ENCODE assay signal across 8 cellular contexts in the genomic region with DNA sequence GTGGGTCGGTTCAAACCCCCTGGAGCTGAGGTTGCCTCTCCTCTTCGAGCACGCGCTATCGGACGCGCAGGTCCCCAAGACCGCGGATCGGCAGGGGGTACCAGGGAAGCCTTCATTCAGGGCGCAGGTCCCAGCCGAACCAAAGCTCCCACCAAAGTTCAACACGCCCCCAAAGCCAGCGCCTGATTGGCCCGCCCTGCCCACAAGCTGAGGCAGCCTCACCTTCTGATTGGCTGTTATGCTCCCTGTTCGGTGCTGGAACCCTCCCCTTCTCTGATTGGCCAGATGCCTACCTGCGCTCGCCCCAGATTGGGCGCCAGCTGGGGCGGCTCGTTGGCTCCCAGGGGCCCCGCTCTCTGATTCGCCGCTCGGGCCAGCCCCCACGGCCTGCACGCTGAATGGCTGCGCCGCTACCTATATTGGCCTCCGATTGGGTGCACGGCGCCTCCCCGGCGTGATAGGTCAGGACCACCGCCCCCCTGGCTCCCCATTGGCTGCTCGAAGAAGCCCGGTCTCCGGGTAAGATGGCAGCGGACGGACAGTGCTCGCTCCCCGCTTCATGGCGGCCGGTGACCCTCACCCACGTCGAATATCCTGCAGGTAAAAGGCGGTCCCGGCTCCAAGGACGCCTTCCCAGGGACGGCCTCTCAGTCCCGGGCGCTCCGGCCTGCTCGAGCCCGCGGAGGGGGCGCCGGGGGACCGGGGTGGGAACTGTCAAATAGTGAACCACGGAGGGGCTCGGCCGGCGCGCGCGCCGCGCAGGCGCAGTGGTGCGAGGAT. TPM values are rescaled to one million over a fixed set of nuclear protein-coding genes. Genes with fewer than 3 reads are reported as not detected.
DNase-seq lines count a peak whose midpoint lies in the region; TF ChIP-seq lines count a peak whose summit lies in the region.

A gene with protein sequence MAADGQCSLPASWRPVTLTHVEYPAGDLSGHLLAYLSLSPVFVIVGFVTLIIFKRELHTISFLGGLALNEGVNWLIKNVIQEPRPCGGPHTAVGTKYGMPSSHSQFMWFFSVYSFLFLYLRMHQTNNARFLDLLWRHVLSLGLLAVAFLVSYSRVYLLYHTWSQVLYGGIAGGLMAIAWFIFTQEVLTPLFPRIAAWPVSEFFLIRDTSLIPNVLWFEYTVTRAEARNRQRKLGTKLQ (plus strand): TSS at position 504 of the 780 bp plus-strand sequence. CDS start 21 bp downstream, at position 525.

- no peak within 1 kb of the TSS for H3K27ac ChIP-seq in H9 (ENCODE audit: insufficient read length, low read depth, low read length)

- H3K56ac ChIP-seq in H9 (ENCODE audit: insufficient read length, low read depth, low read length): no peak within 1 kb of the TSS

- TF ChIP-seq CTCF in H9 (conservative IDR thresholded peaks at IDR 0.05): no peak
- TF ChIP-seq CTCF in fibroblast of the aortic adventitia (IDR thresholded peaks at IDR 0.05; ENCODE audit: insufficient read depth, low read length): no peak
- no peak for TF ChIP-seq CTCF in nephron (IDR thresholded peaks at IDR 0.05; ENCODE audit: unreplicated experiment in 3 of 3)

- no peaks in the 10 kb centered on the region; the same call in 1 of the 2 replicates for H3K4me1 ChIP-seq in H9 (ENCODE audit: insufficient read depth, low read length)

- no peaks in the 10 kb centered on the region for H3K9me3 ChIP-seq in H9 (ENCODE audit: control insufficient read depth, low read depth, low read length)
- H3K9me3 ChIP-seq in MG63: no peaks in the 10 kb centered on the region

- no peak within 1 kb of the TSS for H2AFZ ChIP-seq in H9 (ENCODE audit: low read length)

- H4K5ac ChIP-seq in H9 (ENCODE audit: insufficient read length, low read depth, low read length): no peak within 1 kb of the TSS

- WGBS in H9 (ENCODE audit: extremely low coverage, insufficient read length, low lambda C conversion rate): no CpG with 5 or more reads among the region's 70 CpGs

- peak within 1 kb of the TSS; percentile 97 for H3K4me3 ChIP-seq in MG63
- peak within 1 kb of the TSS; percentile 89 for H3K4me3 ChIP-seq in fibroblast of the aortic adventitia (ENCODE audit: low read depth, low read length)

- peaks cover 2% of the 10 kb centered on the region for H4K20me1 ChIP-seq in H9 (ENCODE audit: control insufficient read depth, insufficient read depth, insufficient read length)

- H3K27me3 Mint-ChIP-seq in H9 (ENCODE audit: low read depth): peaks cover 3% of the 10 kb centered on the region; the same call in 1 of the 2 replicates
- no peaks in the 10 kb centered on the region for H3K27me3 Mint-ChIP-seq in nephron (ENCODE audit: low read depth)
- H3K27me3 Mint-ChIP-seq in stimulated activated naive CD8-positive, alpha-beta T cell treated with anti-CD3 and anti-CD28 coated beads, Interleukin-15, Interleukin-2, amounts not matched to agents 100 ng/mL and 50 ng/mL, for 24 hours: no peaks in the 10 kb centered on the region

- H3K9ac ChIP-seq in H9 (ENCODE audit: extremely low read depth, insufficient read length, low read length): peak within 1 kb of the TSS; percentile 75

- H3K36me3 Mint-ChIP-seq in H9 (ENCODE audit: insufficient read depth in 1 of 3, low read depth in 3 of 3): peaks cover 5 to 15% (median 11%) of the 10 kb centered on the region in 3 experiments; a peak in 6 of 7 replicates
- peaks cover 4% of the 10 kb centered on the region for H3K36me3 Mint-ChIP-seq in nephron (ENCODE audit: low read depth)
- H3K36me3 Mint-ChIP-seq in stimulated activated naive CD8-positive, alpha-beta T cell treated with anti-CD3 and anti-CD28 coated beads, Interleukin-15, Interleukin-2, amounts not matched to agents 100 ng/mL and 50 ng/mL, for 24 hours (ENCODE audit: low read depth): no peaks in the 10 kb centered on the region

- H2BK15ac ChIP-seq in H9 (ENCODE audit: low read depth, low read length): no peak within 1 kb of the TSS

- H3K4me3 Mint-ChIP-seq in H9 (peak within 1 kb of the TSS; percentile 88 to 95), nephron (peak within 1 kb of the TSS; percentile 92 to 93 (median 93))
- peak within 1 kb of the TSS; percentile 87 for H3K4me3 Mint-ChIP-seq in stimulated activated naive CD8-positive, alpha-beta T cell treated with anti-CD3 and anti-CD28 coated beads, Interleukin-15, Interleukin-2, amounts not matched to agents 100 ng/mL and 50 ng/mL, for 24 hours

- no peak within 1 kb of the TSS for H3K4ac ChIP-seq in H9 (ENCODE audit: low read depth, low read length)

- DNase-seq in ELR (ENCODE audit: low read depth): peak; percentile 100
- DNase-seq in H9: peak; percentile 100
- DNase-seq in MG63: peak; percentile 100
- peak; percentile 96 for DNase-seq in SHP77 treated with DMSO at 0.1 percent for 48 hours (lab: John Stamatoyannopoulos, UW)
- DNase-seq in activated effector memory CD4-positive, alpha-beta T cell treated with anti-CD3 and anti-CD28 coated beads, Interleukin-2, amount 50 U/mL, for 16 hours: peak; percentile 100
- peak; percentile 99 for DNase-seq in fibroblast of the aortic adventitia (ENCODE audit: low read depth)

- H3K36me3 ChIP-seq in MG63: peaks cover 7% of the 10 kb centered on the region; the same call in 1 of the 2 replicates

- H2BK120ac ChIP-seq in H9 (ENCODE audit: low read depth, low read length, poor library complexity, severe bottlenecking): no peak within 1 kb of the TSS

- H4K91ac ChIP-seq in H9 (ENCODE audit: insufficient read length, low read depth, low read length): no peak within 1 kb of the TSS

- no peak within 1 kb of the TSS for H4K8ac ChIP-seq in H9 (replicated peaks; ENCODE audit: insufficient read length, low read depth, low read length)

- no peak within 1 kb of the TSS for H2AK5ac ChIP-seq in H9 (ENCODE audit: insufficient read length, low read length)

- peaks cover 12% of the 10 kb centered on the region for H3K23me2 ChIP-seq in H9 (ENCODE audit: insufficient read length, low read depth, low read length, poor library complexity, severe bottlenecking)

- H3T11ph ChIP-seq in H9 (ENCODE audit: low read length): no peak within 1 kb of the TSS

- peaks cover 3 to 17% of the 10 kb centered on the region in 2 experiments for H3K4me1 Mint-ChIP-seq in H9
- H3K4me1 Mint-ChIP-seq in nephron: peaks cover 7% of the 10 kb centered on the region
- H3K4me1 Mint-ChIP-seq in stimulated activated naive CD8-positive, alpha-beta T cell treated with anti-CD3 and anti-CD28 coated beads, Interleukin-15, Interleukin-2, amounts not matched to agents 100 ng/mL and 50 ng/mL, for 24 hours (ENCODE audit: low read depth): peaks cover 29% of the 10 kb centered on the region

- H3K27me3 ChIP-seq in H9 (ENCODE audit: insufficient read depth, low read length) (no peaks in the 10 kb centered on the region), MG63 (no peaks in the 10 kb centered on the region)

- H2BK20ac ChIP-seq in H9 (ENCODE audit: low read depth, low read length, poor library complexity, severe bottlenecking): no peak within 1 kb of the TSS

- H3K23ac ChIP-seq in H9 (ENCODE audit: insufficient read length, low read depth, low read length): no peak within 1 kb of the TSS

- peak within 1 kb of the TSS; percentile 86 for H3K4me2 ChIP-seq in H9 (ENCODE audit: insufficient read depth, insufficient read length, low read length)

- H3K14ac ChIP-seq in H9 (ENCODE audit: insufficient read depth, low read length): no peak within 1 kb of the TSS

- H3K9me3 Mint-ChIP-seq in H9: no peaks in the 10 kb centered on the region
- H3K9me3 Mint-ChIP-seq in nephron: no peaks in the 10 kb centered on the region
- H3K9me3 Mint-ChIP-seq in stimulated activated naive CD8-positive, alpha-beta T cell treated with anti-CD3 and anti-CD28 coated beads, Interleukin-15, Interleukin-2, amounts not matched to agents 100 ng/mL and 50 ng/mL, for 24 hours: no peaks in the 10 kb centered on the region

- H2BK12ac ChIP-seq in H9 (ENCODE audit: insufficient read length, low read depth, low read length): no peak within 1 kb of the TSS

- peaks cover 2% of the 10 kb centered on the region for H3K79me1 ChIP-seq in H9 (ENCODE audit: insufficient read depth, low read depth, low read length, poor library complexity, severe bottlenecking)

- peaks cover 6% of the 10 kb centered on the region; the same call in 1 of the 2 replicates for H3K79me2 ChIP-seq in H9 (ENCODE audit: insufficient read depth, low read length)

- H3K18ac ChIP-seq in H9 (ENCODE audit: insufficient read length, low read depth, low read length): no peak within 1 kb of the TSS

- no peak within 1 kb of the TSS for H2BK5ac ChIP-seq in H9 (ENCODE audit: insufficient read length, low read length)

- peak within 1 kb of the TSS; percentile 77 to 93 (median 79); a peak in 4 of 7 replicates for H3K27ac Mint-ChIP-seq in H9
- peak within 1 kb of the TSS in 2 of 3 experiments; percentile 69 to 91 for H3K27ac Mint-ChIP-seq in nephron
- H3K27ac Mint-ChIP-seq in stimulated activated naive CD8-positive, alpha-beta T cell treated with anti-CD3 and anti-CD28 coated beads, Interleukin-15, Interleukin-2, amounts not matched to agents 100 ng/mL and 50 ng/mL, for 24 hours: peak within 1 kb of the TSS; percentile 63

RNA-seq across cellular contexts. Expression of the gene that starts here (rescaled TPM):
- total RNA-seq in H9 (2021) (42.6 and 43.3 TPM in 2 replicates), fibroblast of the aortic adventitia (ENCODE audit: low replicate concordance) (7.8 and 12.4 TPM in 2 replicates)
- total RNA-seq in MG63 (2014; rRNA removed; shearing (Covaris generic); ENCODE audit: low replicate concordance): 18.4 and 24.9 TPM in 2 replicates
